ENCODE assay signal across 8 cellular contexts in genomic region chr1:165592945-165593823, GRCh38. TPM values are rescaled to one million over a fixed set of nuclear protein-coding genes. Genes with fewer than 3 reads are reported as not detected.
DNase-seq lines count a peak whose midpoint lies in the region; ATAC-seq and TF ChIP-seq lines count a peak whose summit lies in the region.

No MANE protein-coding gene starts in this region.

- peak; percentile 75 for DNase-seq in ELR (ENCODE audit: low read depth)
- peak; percentile 68 for DNase-seq in NCI-H748 treated with DMSO at 0.1 percent for 48 hours (lab: John Stamatoyannopoulos, UW)
- DNase-seq in activated CD8-positive, alpha-beta T cell treated with anti-CD3 and anti-CD28 coated beads for 36 hours = peak; percentile 89
- DNase-seq in effector CD8-positive, alpha-beta T cell (lab: John Stamatoyannopoulos, UW) = peak; percentile 66
- DNase-seq in mesothelial cell of epicardium (ENCODE audit: low spot score in 2 of 2, unreplicated experiment in 2 of 2) = peak; percentile 34 to 88
- DNase-seq in stimulated activated CD8-positive, alpha-beta memory T cell treated with anti-CD3 and anti-CD28 coated beads, Interleukin-4, amount 100 ng/mL, for 1 hour (ENCODE audit: low read depth in 2 of 2, low spot score in 1 of 2) = peak; percentile 57 to 66

- peak; percentile 92 for TF ChIP-seq CTCF in activated CD8-positive, alpha-beta T cell treated with anti-CD3 and anti-CD28 coated beads for 36 hours (IDR thresholded peaks at IDR 0.05)
- TF ChIP-seq CTCF in mesothelial cell of epicardium (IDR thresholded peaks at IDR 0.05; ENCODE audit: unreplicated experiment) = peak; percentile 99

- H3K27me3 Mint-ChIP-seq in activated CD8-positive, alpha-beta T cell treated with anti-CD3 and anti-CD28 coated beads for 36 hours = peaks cover 55% of the 10 kb centered on the region
- peaks cover 29% of the 10 kb centered on the region for H3K27me3 Mint-ChIP-seq in mesothelial cell of epicardium (ENCODE audit: low read depth)

- ATAC-seq in HG03432 (IDR thresholded peaks at IDR 0.05; ENCODE audit: unreplicated experiment) (peak; percentile 34), HG03175 (IDR thresholded peaks at IDR 0.05; ENCODE audit: unreplicated experiment) (no peak)
- peak; percentile 52 for ATAC-seq in activated CD8-positive, alpha-beta T cell treated with anti-CD3 and anti-CD28 coated beads for 36 hours

- H3K9me3 Mint-ChIP-seq in activated CD8-positive, alpha-beta T cell treated with anti-CD3 and anti-CD28 coated beads for 36 hours = no peaks in the 10 kb centered on the region
- H3K9me3 Mint-ChIP-seq in mesothelial cell of epicardium = no peaks in the 10 kb centered on the region

- peaks cover 11% of the 10 kb centered on the region for H3K4me1 Mint-ChIP-seq in activated CD8-positive, alpha-beta T cell treated with anti-CD3 and anti-CD28 coated beads for 36 hours (ENCODE audit: low read depth)
- peaks cover 8% of the 10 kb centered on the region for H3K4me1 Mint-ChIP-seq in mesothelial cell of epicardium

- POLR2A ChIA-PET in activated CD8-positive, alpha-beta T cell treated with anti-CD3 and anti-CD28 coated beads for 36 hours (lab: Charles Lee) = no interaction called here

- H3K36me3 Mint-ChIP-seq in activated CD8-positive, alpha-beta T cell treated with anti-CD3 and anti-CD28 coated beads for 36 hours (ENCODE audit: low read depth) = no peaks in the 10 kb centered on the region
- no peaks in the 10 kb centered on the region for H3K36me3 Mint-ChIP-seq in mesothelial cell of epicardium

- no peak overlapping the region for H3K4me3 Mint-ChIP-seq in activated CD8-positive, alpha-beta T cell treated with anti-CD3 and anti-CD28 coated beads for 36 hours
- no peak overlapping the region for H3K4me3 Mint-ChIP-seq in mesothelial cell of epicardium

- no peak overlapping the region for H3K27ac Mint-ChIP-seq in activated CD8-positive, alpha-beta T cell treated with anti-CD3 and anti-CD28 coated beads for 36 hours
- H3K27ac Mint-ChIP-seq in mesothelial cell of epicardium = no peak overlapping the region

- intact Hi-C loops in activated CD8-positive, alpha-beta T cell treated with anti-CD3 and anti-CD28 coated beads for 36 hours (cut with micrococcal nuclease) = loop anchor here (1.0 kb wide), 2 partner anchors 189 to 200 kb away; no protein-coding TSS in a partner anchor

- CTCF ChIA-PET in activated CD8-positive, alpha-beta T cell treated with anti-CD3 and anti-CD28 coated beads for 36 hours (lab: Charles Lee) = interaction anchor here (0.6 to 6.3 kb wide), 34 partner anchors 9 to 479 kb away, joined by 3 to 77 read pairs (median 4); partner anchors contain the start of genes RXRG and TMCO1

RNA-seq across cellular contexts. Expression of gene MGST3, which starts 37.9 kb away (rescaled TPM):
- total RNA-seq in activated CD8-positive, alpha-beta T cell treated with anti-CD3 and anti-CD28 coated beads for 36 hours = 10 to 100 TPM; 23.8 to 26.1 TPM
- total RNA-seq in mesothelial cell of epicardium = 126 to 130 TPM (median 126 TPM) in 3 replicates

RNA-seq across cellular contexts. Expression of gene LRRC52, which starts 49.4 kb away (rescaled TPM):
- not detected for total RNA-seq in activated CD8-positive, alpha-beta T cell treated with anti-CD3 and anti-CD28 coated beads for 36 hours
- not detected in 3 replicates for total RNA-seq in mesothelial cell of epicardium
